18 cellular contexts compared by ENCODE assay signal in the genomic region with DNA sequence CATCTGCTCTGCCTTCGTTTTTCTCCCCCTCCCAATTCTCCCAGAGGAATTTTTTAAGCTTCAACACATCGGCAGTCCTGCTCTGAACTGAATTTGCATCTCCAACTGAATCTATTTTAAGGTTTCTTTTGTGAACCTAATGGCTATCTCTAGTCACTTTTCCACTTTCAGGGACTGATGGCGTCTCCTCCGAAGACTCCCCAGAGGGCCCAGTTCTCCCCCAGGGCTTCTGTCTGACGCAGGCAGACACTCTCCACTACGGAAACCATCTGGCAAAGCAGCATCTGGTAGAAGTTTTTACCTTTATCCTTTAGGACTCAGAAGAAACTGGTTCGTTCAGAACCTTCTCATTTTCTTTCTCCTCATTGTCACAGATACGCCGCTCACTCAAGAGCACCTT.
DNase-seq lines count a peak whose midpoint lies in the region; ATAC-seq, FAIRE-seq and TF ChIP-seq lines count a peak whose summit lies in the region.
"Had no signal": no experiment of that assay in that cellular context is flagged by ENCODE, and none has a peak within 500 bp of the region (broad histone marks: within the 10 kb centered on the region; RNA-seq: fewer than 3 reads in every experiment).

No MANE protein-coding gene starts in this region.

- CTCF ChIA-PET in activated CD8-positive, alpha-beta T cell treated with anti-CD3 and anti-CD28 coated beads, Interleukin-2, amount 10 ng/mL, durations not matched to agents 7 days and 5 days (lab: Charles Lee) = interaction anchor here (1.4 kb wide), 1 partner anchor 121 kb away, joined by 3 read pairs; no protein-coding TSS in a partner anchor

- 45 to 57% (median 49%) methylated on average over 9 of the region's 9 CpGs for WGBS in heart left ventricle, 4 donors

- H3K4me1 Mint-ChIP-seq in glutamatergic neuron (ENCODE audit: low read depth, unreplicated experiment) = peaks cover 60% of the 10 kb centered on the region
- H3K4me1 Mint-ChIP-seq in activated CD8-positive, alpha-beta T cell treated with anti-CD3 and anti-CD28 coated beads, Interleukin-2, amount 10 ng/mL, durations not matched to agents 7 days and 5 days (ENCODE audit: low read depth) = peaks cover 13% of the 10 kb centered on the region

- FAIRE-seq in GM19239 (lab: Jason Lieb, UNC) = no peak
- FAIRE-seq: HTR-8/SVneo had no signal

- H3K27me3 Mint-ChIP-seq in glutamatergic neuron (ENCODE audit: unreplicated experiment) = peaks cover 7% of the 10 kb centered on the region
- no peaks in the 10 kb centered on the region for H3K27me3 Mint-ChIP-seq in activated CD8-positive, alpha-beta T cell treated with anti-CD3 and anti-CD28 coated beads, Interleukin-2, amount 10 ng/mL, durations not matched to agents 7 days and 5 days (ENCODE audit: low read depth)

- DNase-seq in heart left ventricle (peak; percentile 25 to 66 (median 54)), cardiac septum (ENCODE audit: low spot score) (no peak), NCI-H524 treated with DMSO at 0.1 percent for 48 hours (lab: John Stamatoyannopoulos, UW) (peak; percentile 50), glutamatergic neuron (peak; percentile 88), HAP-1 (ENCODE audit: low spot score in 2 of 2) (no peak), GM19239 (ENCODE audit: insufficient read length, low spot score) (no peak)
- DNase-seq in activated CD8-positive, alpha-beta T cell treated with anti-CD3 and anti-CD28 coated beads, Interleukin-2, amount 10 ng/mL, durations not matched to agents 7 days and 5 days = no peak
- DNase-seq: BE2C, DMS79 treated with DMSO at 0.1 percent for 48 hours, KG1, NCI-H1092, NCI-H1436, NCI-H1930, NCI-H446 treated with DMSO at 0.1 percent for 48 hours, NCI-H748 treated with DMSO at 0.1 percent for 48 hours, Peyer's patch had no signal

- intact Hi-C loops in heart left ventricle (cut with DNase I) (loop anchor here in 1 of 10 donors (5.0 kb wide), 1 partner anchor 92 kb away; no protein-coding TSS in a partner anchor), cardiac septum (cut with DNase I) (no loop called here)

- TF ChIP-seq CTCF in heart left ventricle (IDR thresholded peaks at IDR 0.05) (no peak), glutamatergic neuron (IDR thresholded peaks at IDR 0.05; ENCODE audit: partially characterized antibody, unreplicated experiment) (no peak)

- peak overlapping the region in 2 of 12 donors; percentile 42 to 45 for H3K27ac ChIP-seq in heart left ventricle
- H3K27ac ChIP-seq: Peyer's patch, SJSA1 had no signal

- in situ Hi-C loops in HAP-1 (cut with MboI; ENCODE audit: low sequenced_read_pairs) = no loop called here

- peak in 2 of 4 donors; percentile 57 to 61 for ATAC-seq in heart left ventricle
- no peak for ATAC-seq in activated CD8-positive, alpha-beta T cell treated with anti-CD3 and anti-CD28 coated beads, Interleukin-2, amount 10 ng/mL, durations not matched to agents 7 days and 5 days

- H3K27me3 ChIP-seq in heart left ventricle = peaks cover 0 to 19% (median 0%) of the 10 kb centered on the region in 9 donors
- H3K27me3 ChIP-seq in HAP-1 (ENCODE audit: low read depth) = 0 out of 2 replicates have a peak, but pooled peaks cover 3% of the 10 kb centered on the region
- H3K27me3 ChIP-seq: Peyer's patch, SJSA1 had no signal

- H3K4me3 Mint-ChIP-seq in glutamatergic neuron (ENCODE audit: unreplicated experiment) = peak overlapping the region; percentile 78
- no peak overlapping the region for H3K4me3 Mint-ChIP-seq in activated CD8-positive, alpha-beta T cell treated with anti-CD3 and anti-CD28 coated beads, Interleukin-2, amount 10 ng/mL, durations not matched to agents 7 days and 5 days

- POLR2A ChIA-PET in activated CD8-positive, alpha-beta T cell treated with anti-CD3 and anti-CD28 coated beads, Interleukin-2, amount 10 ng/mL, durations not matched to agents 7 days and 5 days (lab: Charles Lee) = no interaction called here

- H3K9me3 Mint-ChIP-seq in glutamatergic neuron (ENCODE audit: unreplicated experiment) = peaks cover 14% of the 10 kb centered on the region
- H3K9me3 Mint-ChIP-seq in activated CD8-positive, alpha-beta T cell treated with anti-CD3 and anti-CD28 coated beads, Interleukin-2, amount 10 ng/mL, durations not matched to agents 7 days and 5 days (ENCODE audit: insufficient read depth) = no peaks in the 10 kb centered on the region

- H3K9me3 ChIP-seq in heart left ventricle (no peaks in the 10 kb centered on the region), HAP-1 (no peaks in the 10 kb centered on the region)
- H3K9me3 ChIP-seq: BE2C, Peyer's patch, SJSA1 had no signal

- H3K4me1 ChIP-seq in heart left ventricle (no peaks in the 10 kb centered on the region), HAP-1 (no peaks in the 10 kb centered on the region)
- H3K4me1 ChIP-seq: BE2C, Peyer's patch, SJSA1 had no signal

- no peaks in the 10 kb centered on the region for H3K36me3 Mint-ChIP-seq in glutamatergic neuron (ENCODE audit: unreplicated experiment)
- no peaks in the 10 kb centered on the region for H3K36me3 Mint-ChIP-seq in activated CD8-positive, alpha-beta T cell treated with anti-CD3 and anti-CD28 coated beads, Interleukin-2, amount 10 ng/mL, durations not matched to agents 7 days and 5 days (ENCODE audit: low read depth)

- H3K27ac Mint-ChIP-seq in glutamatergic neuron (ENCODE audit: unreplicated experiment) = peak overlapping the region; percentile 99
- H3K27ac Mint-ChIP-seq in activated CD8-positive, alpha-beta T cell treated with anti-CD3 and anti-CD28 coated beads, Interleukin-2, amount 10 ng/mL, durations not matched to agents 7 days and 5 days = no peak overlapping the region

- H3K36me3 ChIP-seq in heart left ventricle (no peaks in the 10 kb centered on the region), HAP-1 (replicated peaks) (no peaks in the 10 kb centered on the region)
- H3K36me3 ChIP-seq: BE2C, Peyer's patch, SJSA1 had no signal

- no peak for TF ChIP-seq POLR2A in heart left ventricle (IDR thresholded peaks at IDR 0.05)

- H3K4me3 ChIP-seq in heart left ventricle (no peak overlapping the region), HAP-1 (no peak overlapping the region)
- H3K4me3 ChIP-seq: Peyer's patch, SJSA1 had no signal

Comparison
In these comparisons a context has a peak if more than half of its experiments do, and no peak if none do; other contexts are left out.
1. DNase-seq: peak in heart left ventricle (5 of 5), NCI-H524 treated with DMSO at 0.1 percent for 48 hours (single experiment) and glutamatergic neuron (single experiment); none in cardiac septum (single experiment), HAP-1 (0 of 2), activated CD8-positive, alpha-beta T cell treated with anti-CD3 and anti-CD28 coated beads, Interleukin-2, amount 10 ng/mL, durations not matched to agents 7 days and 5 days (single experiment) and GM19239 (single experiment).